Comparison of ENCODE assay signal across 14 cellular contexts in genomic region chr16:46650224-46650623, GRCh38. TPM values are rescaled to one million over a fixed set of nuclear protein-coding genes. Genes with fewer than 3 reads are reported as not detected.
DNase-seq lines count a peak whose midpoint lies in the region; ATAC-seq and TF ChIP-seq lines count a peak whose summit lies in the region.
"Had no signal": no experiment of that assay in that cellular context is flagged by ENCODE, and none has a peak within 500 bp of the region (broad histone marks: within the 10 kb centered on the region; RNA-seq: fewer than 3 reads in every experiment).

No MANE protein-coding gene starts in this region.

- H3K79me2 ChIP-seq in ACC112 (ENCODE audit: control insufficient read depth, insufficient read depth, low read length, unreplicated experiment), result no peaks in the 10 kb centered on the region

- DNase-seq in MG63 (peak; percentile 74), fibroblast of gingiva (ENCODE audit: low read depth) (peak; percentile 66), posterior vena cava (ENCODE audit: low spot score) (no peak), RWPE1 (ENCODE audit: low spot score) (no peak)
- DNase-seq in activated naive CD4-positive, alpha-beta T cell (lab: John Stamatoyannopoulos, UW), result no peak
- DNase-seq: activated naive CD4-positive, alpha-beta T cell treated with anti-CD3 and anti-CD28 coated beads for 36 hours; cortex of kidney; NCI-H1048; NCI-H526 treated with DMSO at 0.1 percent for 48 hours; stimulated activated CD8-positive, alpha-beta memory T cell treated with anti-CD3 and anti-CD28 coated beads, Interleukin-4, amount 100 ng/mL, for 48 hours had no signal

- CTCF ChIA-PET in RWPE1 (lab: Yijun Ruan, JAX), result no interaction called here

- H3K36me3 ChIP-seq in ACC112 (ENCODE audit: insufficient read depth, low read length) (no peaks in the 10 kb centered on the region), MG63 (peaks cover 4% of the 10 kb centered on the region), muscle layer of duodenum (ENCODE audit: control insufficient read depth in 1 of 2, insufficient read depth in 2 of 2, low read length in 2 of 2) (no peaks in the 10 kb centered on the region)

- H3K4me3 ChIP-seq in ACC112 (ENCODE audit: low read depth, low read length), result peak overlapping the region; percentile 73
- H3K4me3 ChIP-seq in MG63, result no peak overlapping the region
- peak overlapping the region in 1 of 2 donors; percentile 30 for H3K4me3 ChIP-seq in muscle layer of duodenum (ENCODE audit: low read depth in 1 of 2, low read length in 2 of 2)

- TF ChIP-seq CTCF in RWPE1 (conservative IDR thresholded peaks at IDR 0.05; ENCODE audit: low read depth), result no peak

- POLR2A ChIA-PET in RWPE1 (lab: Yijun Ruan, JAX; ENCODE audit: low non-redundant PET), result no interaction called here

- peak overlapping the region; percentile 71 for H2AFZ ChIP-seq in ACC112 (ENCODE audit: low read length, unreplicated experiment)

- H3K4me1 ChIP-seq in ACC112 (ENCODE audit: control insufficient read depth, insufficient read depth, low read length, unreplicated experiment) (peaks cover 7% of the 10 kb centered on the region), muscle layer of duodenum (ENCODE audit: control insufficient read depth in 1 of 2, insufficient read depth in 2 of 2, low read length in 2 of 2) (no peaks in the 10 kb centered on the region)

- H3K9me3 ChIP-seq in MG63, result peaks cover 5% of the 10 kb centered on the region; the same call in 1 of the 2 replicates
- H3K9me3 ChIP-seq in muscle layer of duodenum (ENCODE audit: control insufficient read depth in 1 of 2, low read length in 2 of 2), result no peaks in the 10 kb centered on the region
- H3K9me3 ChIP-seq: neutrophil had no signal

- H3K27ac ChIP-seq in ACC112 (ENCODE audit: low read depth, low read length) (peak overlapping the region; percentile 69), muscle layer of duodenum (ENCODE audit: low read length) (peak overlapping the region; percentile 75), RWPE1 (no peak overlapping the region)
- H3K27ac ChIP-seq: neutrophil had no signal

- intact Hi-C loops in posterior vena cava (cut with DNase I), result no loop called here

- no peaks in the 10 kb centered on the region for H3K27me3 ChIP-seq in ACC112 (ENCODE audit: insufficient read depth, low read length)
- H3K27me3 ChIP-seq in MG63, result no peaks in the 10 kb centered on the region
- no peaks in the 10 kb centered on the region for H3K27me3 ChIP-seq in muscle layer of duodenum (ENCODE audit: low read depth, low read length)
- H3K27me3 ChIP-seq: neutrophil had no signal

- no peak for ATAC-seq in GM21381 (IDR thresholded peaks at IDR 0.05; ENCODE audit: unreplicated experiment)

RNA-seq across cellular contexts. Expression of gene SHCBP1, which starts 29.0 kb away (rescaled TPM):
- 58.3 and 92.9 TPM in 2 replicates for total RNA-seq in MG63 (2014; rRNA removed; shearing (Covaris generic); ENCODE audit: low replicate concordance)
- total RNA-seq in posterior vena cava, result 1 to 10 TPM in 1 of 2 donors, under 1 TPM in 1; 0.76 to 2.5 TPM

RNA-seq across cellular contexts. Expression of gene VPS35, which starts 38.8 kb away (rescaled TPM):
- total RNA-seq in MG63 (2014; rRNA removed; shearing (Covaris generic); ENCODE audit: low replicate concordance), result 134 and 163 TPM in 2 replicates
- 10 to 100 TPM; 75.1 to 78.7 TPM for total RNA-seq in posterior vena cava

RNA-seq across cellular contexts. Expression of gene ORC6, which starts 39.2 kb away (rescaled TPM):
- total RNA-seq in MG63 (2014; rRNA removed; shearing (Covaris generic); ENCODE audit: low replicate concordance), result 58.2 and 68.2 TPM in 2 replicates
- total RNA-seq in posterior vena cava, result 1 to 10 TPM; 1.0 to 2.0 TPM

Comparison
In these comparisons a context has a peak if more than half of its experiments do, and no peak if none do; other contexts are left out.
1. DNase-seq: peak in MG63 (single experiment) and fibroblast of gingiva (single experiment); none in posterior vena cava (single experiment), RWPE1 (single experiment) and activated naive CD4-positive, alpha-beta T cell (0 of 4).
2. RNA of gene SHCBP1, which starts 29.0 kb away (total RNA-seq): 58.3 to 92.9 TPM in MG63; 0.76 to 2.5 TPM in posterior vena cava; every median in the first group is over 10 times any median in the second.
3. RNA of gene ORC6, which starts 39.2 kb away (total RNA-seq): 58.2 to 68.2 TPM in MG63; 1.0 to 2.0 TPM in posterior vena cava; every median in the first group is over 10 times any median in the second.